In the genomic region with DNA sequence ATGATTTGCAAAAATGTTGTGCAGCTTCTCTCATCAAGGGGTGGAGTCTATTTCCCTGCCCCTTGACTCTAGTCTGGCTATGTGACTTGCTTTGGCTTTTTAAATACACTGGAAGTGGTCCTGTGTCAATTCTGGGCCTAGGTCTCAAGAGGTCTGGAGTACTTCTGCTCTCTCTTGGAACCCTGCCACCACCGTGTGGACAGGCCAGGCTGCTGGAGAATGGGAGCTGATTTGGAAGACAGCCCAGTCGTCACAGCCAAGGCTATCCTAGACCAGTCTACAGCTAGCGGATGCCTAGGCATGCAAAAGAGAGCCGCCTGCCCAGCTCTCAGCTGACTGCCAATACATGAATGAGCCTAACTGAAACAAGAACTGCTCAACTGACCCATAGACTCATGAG, we compare ENCODE assay signal across 9 cellular contexts. TPM values are rescaled to one million over a fixed set of nuclear protein-coding genes. Genes with fewer than 3 reads are reported as not detected.
DNase-seq lines count a peak whose midpoint lies in the region; ATAC-seq and TF ChIP-seq lines count a peak whose summit lies in the region.
"Had no signal": no experiment of that assay in that cellular context is flagged by ENCODE, and none has a peak within 500 bp of the region (broad histone marks: within the 10 kb centered on the region; RNA-seq: fewer than 3 reads in every experiment).

No MANE protein-coding gene starts in this region.

- ATAC-seq in left ventricle myocardium superior (peak; percentile 97), GM21515 (IDR thresholded peaks at IDR 0.05; ENCODE audit: unreplicated experiment) (no peak), GM21367 (IDR thresholded peaks at IDR 0.05; ENCODE audit: unreplicated experiment) (no peak), GM19351 (IDR thresholded peaks at IDR 0.05; ENCODE audit: unreplicated experiment) (no peak)

- H3K4me3 ChIP-seq in astrocyte of the cerebellum (ENCODE audit: low read depth, low read length) (no peak overlapping the region), skeletal muscle cell (ENCODE audit: low read depth, low read length) (no peak overlapping the region)

- H3K36me3 Mint-ChIP-seq in activated CD4-positive, alpha-beta T cell treated with anti-CD3 and anti-CD28 coated beads, Interleukin-2, amount 10 ng/mL, durations not matched to agents 24 days and 14 days (ENCODE audit: low read depth) = no peaks in the 10 kb centered on the region
- H3K36me3 Mint-ChIP-seq: naive B cell had no signal

- H3K27me3 Mint-ChIP-seq in activated CD4-positive, alpha-beta T cell treated with anti-CD3 and anti-CD28 coated beads, Interleukin-2, amount 10 ng/mL, durations not matched to agents 24 days and 14 days = no peaks in the 10 kb centered on the region
- H3K27me3 Mint-ChIP-seq: naive B cell had no signal

- no peak for TF ChIP-seq CTCF in astrocyte of the cerebellum (IDR thresholded peaks at IDR 0.05; ENCODE audit: low read depth, low read length, missing control alignments)

- intact Hi-C loops in left ventricle myocardium superior (cut with micrococcal nuclease) = no loop called here
- intact Hi-C loops in activated CD4-positive, alpha-beta T cell treated with anti-CD3 and anti-CD28 coated beads, Interleukin-2, amount 10 ng/mL, durations not matched to agents 24 days and 14 days (cut with micrococcal nuclease) = no loop called here

- peak; percentile 91 for DNase-seq in NCI-H1092 (lab: John Stamatoyannopoulos, UW)
- peak; percentile 34 for DNase-seq in astrocyte of the cerebellum (ENCODE audit: low read depth)
- DNase-seq in left ventricle myocardium superior = peak; percentile 93
- DNase-seq in skeletal muscle cell (ENCODE audit: low read depth) = peak; percentile 26
- no peak for DNase-seq in activated CD4-positive, alpha-beta T cell treated with anti-CD3 and anti-CD28 coated beads, Interleukin-2, amount 10 ng/mL, durations not matched to agents 24 days and 14 days
- DNase-seq: naive B cell had no signal

- H3K27ac Mint-ChIP-seq in activated CD4-positive, alpha-beta T cell treated with anti-CD3 and anti-CD28 coated beads, Interleukin-2, amount 10 ng/mL, durations not matched to agents 24 days and 14 days = no peak overlapping the region

- no peak overlapping the region for H3K4me3 Mint-ChIP-seq in activated CD4-positive, alpha-beta T cell treated with anti-CD3 and anti-CD28 coated beads, Interleukin-2, amount 10 ng/mL, durations not matched to agents 24 days and 14 days
- H3K4me3 Mint-ChIP-seq: naive B cell had no signal

- no peaks in the 10 kb centered on the region for H3K9me3 Mint-ChIP-seq in activated CD4-positive, alpha-beta T cell treated with anti-CD3 and anti-CD28 coated beads, Interleukin-2, amount 10 ng/mL, durations not matched to agents 24 days and 14 days
- H3K9me3 Mint-ChIP-seq: naive B cell had no signal

- in situ Hi-C loops in astrocyte of the cerebellum (cut with HindIII; ENCODE audit: low sequenced_read_pairs) = no loop called here

- peaks cover 28% of the 10 kb centered on the region for H3K4me1 Mint-ChIP-seq in activated CD4-positive, alpha-beta T cell treated with anti-CD3 and anti-CD28 coated beads, Interleukin-2, amount 10 ng/mL, durations not matched to agents 24 days and 14 days

RNA-seq across cellular contexts. Expression of a gene that starts 56.7 kb away (rescaled TPM):
- total RNA-seq in left ventricle myocardium superior = 51.9 TPM
- total RNA-seq in activated CD4-positive, alpha-beta T cell treated with anti-CD3 and anti-CD28 coated beads, Interleukin-2, amount 10 ng/mL, durations not matched to agents 24 days and 14 days = 91.9 and 92.1 TPM in 2 replicates
